ENCODE assay signal across 20 cellular contexts in genomic region chr9:125360621-125361020, GRCh38.
DNase-seq lines count a peak whose midpoint lies in the region; ATAC-seq and TF ChIP-seq lines count a peak whose summit lies in the region.
"Had no signal": no experiment of that assay in that cellular context is flagged by ENCODE, and none has a peak within 500 bp of the region (broad histone marks: within the 10 kb centered on the region; RNA-seq: fewer than 3 reads in every experiment).

No MANE protein-coding gene starts in this region.

- H3K27ac Mint-ChIP-seq in activated CD8-positive, alpha-beta T cell treated with anti-CD3 and anti-CD28 coated beads for 36 hours = peak overlapping the region; percentile 30
- no peak overlapping the region for H3K27ac Mint-ChIP-seq in activated CD8-positive, alpha-beta T cell treated with anti-CD3 and anti-CD28 coated beads, Interleukin-2, amount 10 ng/mL, durations not matched to agents 7 days and 5 days
- H3K27ac Mint-ChIP-seq: IgD-negative memory B cell had no signal

- DNase-seq in activated CD8-positive, alpha-beta T cell treated with anti-CD3 and anti-CD28 coated beads for 36 hours = no peak
- DNase-seq in activated CD8-positive, alpha-beta T cell treated with anti-CD3 and anti-CD28 coated beads, Interleukin-2, amount 10 ng/mL, durations not matched to agents 7 days and 5 days = no peak
- DNase-seq in NCI-H2171 (lab: John Stamatoyannopoulos, UW) = peak; percentile 59
- DNase-seq in erythroblast (lab: John Stamatoyannopoulos, UW) = peak; percentile 20 to 47
- DNase-seq in NCI-H526 treated with DMSO at 0.1 percent for 48 hours (lab: John Stamatoyannopoulos, UW) = no peak
- no peak for DNase-seq in LoVo (ENCODE audit: low spot score)
- DNase-seq in NCI-H187 (lab: John Stamatoyannopoulos, UW) = no peak
- DNase-seq: ACHN; Caco-2; CD4-positive, alpha-beta memory T cell; DMS 273 treated with DMSO at 0.1 percent for 48 hours; MM.1S; NCI-H1048; NCI-H1417 treated with DMSO at 0.1 percent for 48 hours; NCI-H187 treated with DMSO at 0.1 percent for 48 hours; NCI-H524 treated with DMSO at 0.1 percent for 48 hours; PC-3; Right ventricle myocardium superior had no signal

- H3K4me1 Mint-ChIP-seq in activated CD8-positive, alpha-beta T cell treated with anti-CD3 and anti-CD28 coated beads for 36 hours (ENCODE audit: low read depth) = peaks cover 16% of the 10 kb centered on the region
- H3K4me1 Mint-ChIP-seq in activated CD8-positive, alpha-beta T cell treated with anti-CD3 and anti-CD28 coated beads, Interleukin-2, amount 10 ng/mL, durations not matched to agents 7 days and 5 days (ENCODE audit: low read depth) = peaks cover 13% of the 10 kb centered on the region
- H3K4me1 Mint-ChIP-seq: IgD-negative memory B cell had no signal

- CTCF ChIA-PET in activated CD8-positive, alpha-beta T cell treated with anti-CD3 and anti-CD28 coated beads for 36 hours (lab: Charles Lee) = interaction anchor here (1.3 kb wide), 2 partner anchors 37 to 105 kb away, joined by 3 to 7 read pairs; no protein-coding TSS in a partner anchor
- CTCF ChIA-PET in activated CD8-positive, alpha-beta T cell treated with anti-CD3 and anti-CD28 coated beads, Interleukin-2, amount 10 ng/mL, durations not matched to agents 7 days and 5 days (lab: Charles Lee) = interaction anchor here (0.7 to 3.7 kb wide), 5 partner anchors 9 to 105 kb away, joined by 3 to 14 read pairs (median 6); partner anchors contain the start of gene GAPVD1

- TF ChIP-seq CTCF in activated CD8-positive, alpha-beta T cell treated with anti-CD3 and anti-CD28 coated beads for 36 hours (IDR thresholded peaks at IDR 0.05) = no peak

- no peaks in the 10 kb centered on the region for H3K9me3 Mint-ChIP-seq in activated CD8-positive, alpha-beta T cell treated with anti-CD3 and anti-CD28 coated beads for 36 hours
- H3K9me3 Mint-ChIP-seq in activated CD8-positive, alpha-beta T cell treated with anti-CD3 and anti-CD28 coated beads, Interleukin-2, amount 10 ng/mL, durations not matched to agents 7 days and 5 days (ENCODE audit: insufficient read depth) = no peaks in the 10 kb centered on the region
- H3K9me3 Mint-ChIP-seq: CD4-positive, alpha-beta memory T cell; IgD-negative memory B cell had no signal

- POLR2A ChIA-PET in activated CD8-positive, alpha-beta T cell treated with anti-CD3 and anti-CD28 coated beads for 36 hours (lab: Charles Lee) = interaction anchor here (0.7 kb wide), 1 partner anchor 43 kb away, joined by 3 read pairs; no protein-coding TSS in a partner anchor
- POLR2A ChIA-PET in activated CD8-positive, alpha-beta T cell treated with anti-CD3 and anti-CD28 coated beads, Interleukin-2, amount 10 ng/mL, durations not matched to agents 7 days and 5 days (lab: Charles Lee) = interaction anchor here (3.1 kb wide), 1 partner anchor 120 kb away, joined by 17 read pairs; the partner anchor contains the start of gene HSPA5

- H3K4me3 Mint-ChIP-seq in activated CD8-positive, alpha-beta T cell treated with anti-CD3 and anti-CD28 coated beads for 36 hours = no peak overlapping the region
- H3K4me3 Mint-ChIP-seq in activated CD8-positive, alpha-beta T cell treated with anti-CD3 and anti-CD28 coated beads, Interleukin-2, amount 10 ng/mL, durations not matched to agents 7 days and 5 days = no peak overlapping the region
- H3K4me3 Mint-ChIP-seq: CD4-positive, alpha-beta memory T cell; IgD-negative memory B cell had no signal

- no peak for TF ChIP-seq POLR2A in erythroblast (IDR thresholded peaks at IDR 0.05; ENCODE audit: low read length)

- H3K36me3 Mint-ChIP-seq in activated CD8-positive, alpha-beta T cell treated with anti-CD3 and anti-CD28 coated beads for 36 hours (ENCODE audit: low read depth) = peaks cover 25% of the 10 kb centered on the region
- H3K36me3 Mint-ChIP-seq in activated CD8-positive, alpha-beta T cell treated with anti-CD3 and anti-CD28 coated beads, Interleukin-2, amount 10 ng/mL, durations not matched to agents 7 days and 5 days (ENCODE audit: low read depth) = peaks cover 58% of the 10 kb centered on the region
- H3K36me3 Mint-ChIP-seq: IgD-negative memory B cell had no signal

- intact Hi-C loops in activated CD8-positive, alpha-beta T cell treated with anti-CD3 and anti-CD28 coated beads for 36 hours (cut with micrococcal nuclease) = no loop called here

- H3K27me3 Mint-ChIP-seq in activated CD8-positive, alpha-beta T cell treated with anti-CD3 and anti-CD28 coated beads for 36 hours = no peaks in the 10 kb centered on the region
- H3K27me3 Mint-ChIP-seq in activated CD8-positive, alpha-beta T cell treated with anti-CD3 and anti-CD28 coated beads, Interleukin-2, amount 10 ng/mL, durations not matched to agents 7 days and 5 days (ENCODE audit: low read depth) = no peaks in the 10 kb centered on the region
- H3K27me3 Mint-ChIP-seq: CD4-positive, alpha-beta memory T cell; IgD-negative memory B cell had no signal

- peak; percentile 61 for ATAC-seq in activated CD8-positive, alpha-beta T cell treated with anti-CD3 and anti-CD28 coated beads for 36 hours
- ATAC-seq in activated CD8-positive, alpha-beta T cell treated with anti-CD3 and anti-CD28 coated beads, Interleukin-2, amount 10 ng/mL, durations not matched to agents 7 days and 5 days = no peak
- ATAC-seq in GM21786 (IDR thresholded peaks at IDR 0.05; ENCODE audit: unreplicated experiment) = peak; percentile 55
- ATAC-seq: PC-3 had no signal

Comparison
In these comparisons a context has a peak if more than half of its experiments do, and no peak if none do; other contexts are left out.
1. DNase-seq: peak in NCI-H2171 (single experiment) and erythroblast (2 of 2); none in activated CD8-positive, alpha-beta T cell treated with anti-CD3 and anti-CD28 coated beads for 36 hours (single experiment), activated CD8-positive, alpha-beta T cell treated with anti-CD3 and anti-CD28 coated beads, Interleukin-2, amount 10 ng/mL, durations not matched to agents 7 days and 5 days (single experiment), NCI-H526 treated with DMSO at 0.1 percent for 48 hours (single experiment), LoVo (single experiment) and NCI-H187 (0 of 2).